In genomic region chr7:129343099-129343700, GRCh38 we compare ENCODE assay signal across 8 cellular contexts.
DNase-seq lines count a peak whose midpoint lies in the region; TF ChIP-seq lines count a peak whose summit lies in the region.

No MANE protein-coding gene starts in this region.

- TF ChIP-seq CTCF in AG09309 (IDR thresholded peaks at IDR 0.05; ENCODE audit: control insufficient read depth, insufficient read depth, low read depth, low read length, missing control alignments): peak; percentile 64
- TF ChIP-seq CTCF in GM10266 (IDR thresholded peaks at IDR 0.05; ENCODE audit: control insufficient read depth, insufficient read depth, low read depth, missing control alignments): peak; percentile 65
- TF ChIP-seq CTCF in testis (IDR thresholded peaks at IDR 0.05): peak; percentile 47 to 59 (median 49)

- H3K36me3 ChIP-seq in testis (ENCODE audit: low read depth, missing control alignments): no peaks in the 10 kb centered on the region

- DNase-seq in AG09309 (ENCODE audit: low read depth): no peak
- peak; percentile 37 for DNase-seq in GM10266 (ENCODE audit: extremely low spot score)
- peak; percentile 1 for DNase-seq in NCI-H2029 (lab: John Stamatoyannopoulos, UW)
- peak; percentile 34 for DNase-seq in amniotic stem cell (lab: John Stamatoyannopoulos, UW)
- DNase-seq in iPS-NIHi11 (ENCODE audit: low spot score): peak; percentile 19
- no peak for DNase-seq in testis
- DNase-seq in NCI-H1048 (lab: John Stamatoyannopoulos, UW): no peak
- DNase-seq in activated CD4-positive, alpha-beta T cell treated with anti-CD3 and anti-CD28 coated beads for 1 hour: no peak

- WGBS in testis, 2 donors: 41 to 56% methylated on average over 3 of the region's 3 CpGs

- H3K27me3 ChIP-seq in testis: no peaks in the 10 kb centered on the region

- H3K4me1 ChIP-seq in testis: no peaks in the 10 kb centered on the region

- H3K27ac ChIP-seq in testis: no peak overlapping the region

- H3K4me3 ChIP-seq in AG09309 (ENCODE audit: control insufficient read depth, low read depth, low read length) (no peak overlapping the region), testis (no peak overlapping the region)

- TF ChIP-seq POLR2A in testis (IDR thresholded peaks at IDR 0.05): no peak

- no peaks in the 10 kb centered on the region for H3K9me3 ChIP-seq in testis

- intact Hi-C loops in testis (cut with DNase I; ENCODE audit: low total_unique reads): no loop called here

Comparison
In these comparisons a context has a peak if more than half of its experiments do, and no peak if none do; other contexts are left out.
1. DNase-seq: peak in GM10266 (single experiment), NCI-H2029 (single experiment), amniotic stem cell (single experiment) and iPS-NIHi11 (single experiment); none in AG09309 (single experiment), testis (single experiment), NCI-H1048 (single experiment) and activated CD4-positive, alpha-beta T cell treated with anti-CD3 and anti-CD28 coated beads for 1 hour (single experiment).
2. Peak in every context shown above with its lines, with median percentiles within 50 percentile points of each other: CTCF ChIP-seq.